1 cellular context compared by ENCODE assay signal in the genomic region with DNA sequence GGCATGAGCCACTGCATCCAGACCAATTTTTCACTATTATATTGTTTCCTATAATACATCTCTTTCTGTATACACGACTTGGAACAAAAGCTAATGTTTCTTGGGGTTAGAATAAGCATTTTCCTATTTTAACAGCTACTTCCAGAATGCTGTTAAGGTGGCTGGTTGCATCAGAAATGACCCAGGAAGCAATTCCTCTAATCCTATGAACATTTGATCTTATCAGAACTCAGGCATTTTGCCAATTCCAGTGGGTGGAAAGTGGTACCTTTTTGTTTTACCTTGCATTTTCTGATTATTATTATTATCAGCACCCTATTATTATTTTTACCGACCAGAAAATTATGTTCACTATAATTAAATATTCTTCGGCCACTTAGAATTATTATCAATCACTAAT.
TF ChIP-seq lines count a peak whose summit lies in the region.

No MANE protein-coding gene starts in this region.

TF ChIP-seq in K562, 482 proteins besides CTCF, POLR2A, EP300 and RAD21 (continued from another document):
- TF ChIP-seq, protein P1, sequence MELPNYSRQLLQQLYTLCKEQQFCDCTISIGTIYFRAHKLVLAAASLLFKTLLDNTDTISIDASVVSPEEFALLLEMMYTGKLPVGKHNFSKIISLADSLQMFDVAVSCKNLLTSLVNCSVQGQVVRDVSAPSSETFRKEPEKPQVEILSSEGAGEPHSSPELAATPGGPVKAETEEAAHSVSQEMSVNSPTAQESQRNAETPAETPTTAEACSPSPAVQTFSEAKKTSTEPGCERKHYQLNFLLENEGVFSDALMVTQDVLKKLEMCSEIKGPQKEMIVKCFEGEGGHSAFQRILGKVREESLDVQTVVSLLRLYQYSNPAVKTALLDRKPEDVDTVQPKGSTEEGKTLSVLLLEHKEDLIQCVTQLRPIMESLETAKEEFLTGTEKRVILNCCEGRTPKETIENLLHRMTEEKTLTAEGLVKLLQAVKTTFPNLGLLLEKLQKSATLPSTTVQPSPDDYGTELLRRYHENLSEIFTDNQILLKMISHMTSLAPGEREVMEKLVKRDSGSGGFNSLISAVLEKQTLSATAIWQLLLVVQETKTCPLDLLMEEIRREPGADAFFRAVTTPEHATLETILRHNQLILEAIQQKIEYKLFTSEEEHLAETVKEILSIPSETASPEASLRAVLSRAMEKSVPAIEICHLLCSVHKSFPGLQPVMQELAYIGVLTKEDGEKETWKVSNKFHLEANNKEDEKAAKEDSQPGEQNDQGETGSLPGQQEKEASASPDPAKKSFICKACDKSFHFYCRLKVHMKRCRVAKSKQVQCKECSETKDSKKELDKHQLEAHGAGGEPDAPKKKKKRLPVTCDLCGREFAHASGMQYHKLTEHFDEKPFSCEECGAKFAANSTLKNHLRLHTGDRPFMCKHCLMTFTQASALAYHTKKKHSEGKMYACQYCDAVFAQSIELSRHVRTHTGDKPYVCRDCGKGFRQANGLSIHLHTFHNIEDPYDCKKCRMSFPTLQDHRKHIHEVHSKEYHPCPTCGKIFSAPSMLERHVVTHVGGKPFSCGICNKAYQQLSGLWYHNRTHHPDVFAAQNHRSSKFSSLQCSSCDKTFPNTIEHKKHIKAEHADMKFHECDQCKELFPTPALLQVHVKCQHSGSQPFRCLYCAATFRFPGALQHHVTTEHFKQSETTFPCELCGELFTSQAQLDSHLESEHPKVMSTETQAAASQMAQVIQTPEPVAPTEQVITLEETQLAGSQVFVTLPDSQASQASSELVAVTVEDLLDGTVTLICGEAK (IDR thresholded peaks at IDR 0.05), result peak; percentile 58; the same call in 1 of the 2 replicates
- TF ChIP-seq, protein P1 (CRISPR knock-in tag; IDR thresholded peaks at IDR 0.05), result no peak
- TF ChIP-seq, protein P2, sequence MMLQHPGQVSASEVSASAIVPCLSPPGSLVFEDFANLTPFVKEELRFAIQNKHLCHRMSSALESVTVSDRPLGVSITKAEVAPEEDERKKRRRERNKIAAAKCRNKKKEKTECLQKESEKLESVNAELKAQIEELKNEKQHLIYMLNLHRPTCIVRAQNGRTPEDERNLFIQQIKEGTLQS (IDR thresholded peaks at IDR 0.05), result peak; percentile 19; the same call in 1 of the 2 replicates
- TF ChIP-seq, protein P2 (CRISPR knock-in tag; conservative IDR thresholded peaks at IDR 0.05), result no peak
